In the genomic region with DNA sequence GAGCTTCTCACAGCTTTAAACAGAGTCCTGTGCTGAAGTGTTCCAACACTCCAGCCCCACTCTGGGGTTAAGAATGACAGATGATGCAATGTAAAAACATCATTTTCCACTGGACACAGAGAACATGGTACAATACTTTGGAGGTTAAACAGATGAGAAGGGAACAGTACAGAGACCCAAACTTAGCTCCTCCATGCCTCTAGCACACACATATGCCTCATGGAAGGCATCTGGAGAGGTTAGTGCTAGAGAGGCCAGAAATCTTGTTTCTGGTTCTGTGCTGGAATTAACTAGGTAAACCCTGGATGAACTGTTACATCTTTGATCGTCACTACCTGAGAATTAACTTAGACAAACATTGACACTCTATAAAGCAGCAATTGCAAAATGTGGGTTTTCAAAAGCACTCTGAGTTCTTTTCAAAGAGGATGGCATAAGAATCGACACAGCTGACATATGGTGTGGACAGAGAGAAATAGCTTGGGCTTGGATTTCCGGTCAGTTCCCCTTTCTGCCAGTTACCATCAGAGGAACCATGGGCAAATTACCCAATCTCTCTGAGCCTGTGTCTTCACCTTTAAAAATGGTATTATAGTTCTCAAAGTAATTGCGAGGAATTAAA, we compare ENCODE assay signal across 1 cellular context.
TF ChIP-seq lines count a peak whose summit lies in the region.

No MANE protein-coding gene starts in this region.

TF ChIP-seq in SK-N-SH treated with all-trans-retinoic acid at 6 μM for 48 hours, 23 proteins besides CTCF, POLR2A, EP300 and RAD21 (continued from another document):
- TF ChIP-seq, protein P1, sequence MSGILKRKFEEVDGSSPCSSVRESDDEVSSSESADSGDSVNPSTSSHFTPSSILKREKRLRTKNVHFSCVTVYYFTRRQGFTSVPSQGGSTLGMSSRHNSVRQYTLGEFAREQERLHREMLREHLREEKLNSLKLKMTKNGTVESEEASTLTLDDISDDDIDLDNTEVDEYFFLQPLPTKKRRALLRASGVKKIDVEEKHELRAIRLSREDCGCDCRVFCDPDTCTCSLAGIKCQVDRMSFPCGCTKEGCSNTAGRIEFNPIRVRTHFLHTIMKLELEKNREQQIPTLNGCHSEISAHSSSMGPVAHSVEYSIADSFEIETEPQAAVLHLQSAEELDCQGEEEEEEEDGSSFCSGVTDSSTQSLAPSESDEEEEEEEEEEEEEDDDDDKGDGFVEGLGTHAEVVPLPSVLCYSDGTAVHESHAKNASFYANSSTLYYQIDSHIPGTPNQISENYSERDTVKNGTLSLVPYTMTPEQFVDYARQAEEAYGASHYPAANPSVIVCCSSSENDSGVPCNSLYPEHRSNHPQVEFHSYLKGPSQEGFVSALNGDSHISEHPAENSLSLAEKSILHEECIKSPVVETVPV (CRISPR knock-in tag; IDR thresholded peaks at IDR 0.05), result no peak
- TF ChIP-seq ZNF8 (CRISPR knock-in tag; IDR thresholded peaks at IDR 0.05) (no peak), GLIS3 (CRISPR knock-in tag; IDR thresholded peaks at IDR 0.05) (no peak), ARNTL (CRISPR knock-in tag; IDR thresholded peaks at IDR 0.05; ENCODE audit: borderline replicate concordance, low read depth) (no peak), SNAI2 (CRISPR knock-in tag; IDR thresholded peaks at IDR 0.05) (no peak), ZC3H10 (CRISPR knock-in tag; IDR thresholded peaks at IDR 0.05) (no peak), CSDC2 (CRISPR knock-in tag; IDR thresholded peaks at IDR 0.05) (no peak)
- TF ChIP-seq, protein P2, sequence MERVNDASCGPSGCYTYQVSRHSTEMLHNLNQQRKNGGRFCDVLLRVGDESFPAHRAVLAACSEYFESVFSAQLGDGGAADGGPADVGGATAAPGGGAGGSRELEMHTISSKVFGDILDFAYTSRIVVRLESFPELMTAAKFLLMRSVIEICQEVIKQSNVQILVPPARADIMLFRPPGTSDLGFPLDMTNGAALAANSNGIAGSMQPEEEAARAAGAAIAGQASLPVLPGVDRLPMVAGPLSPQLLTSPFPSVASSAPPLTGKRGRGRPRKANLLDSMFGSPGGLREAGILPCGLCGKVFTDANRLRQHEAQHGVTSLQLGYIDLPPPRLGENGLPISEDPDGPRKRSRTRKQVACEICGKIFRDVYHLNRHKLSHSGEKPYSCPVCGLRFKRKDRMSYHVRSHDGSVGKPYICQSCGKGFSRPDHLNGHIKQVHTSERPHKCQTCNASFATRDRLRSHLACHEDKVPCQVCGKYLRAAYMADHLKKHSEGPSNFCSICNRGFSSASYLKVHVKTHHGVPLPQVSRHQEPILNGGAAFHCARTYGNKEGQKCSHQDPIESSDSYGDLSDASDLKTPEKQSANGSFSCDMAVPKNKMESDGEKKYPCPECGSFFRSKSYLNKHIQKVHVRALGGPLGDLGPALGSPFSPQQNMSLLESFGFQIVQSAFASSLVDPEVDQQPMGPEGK (CRISPR knock-in tag; IDR thresholded peaks at IDR 0.05; ENCODE audit: borderline replicate concordance), result no peak
